ENCODE assay signal across 8 cellular contexts in genomic region chr21:33478858-33479678, GRCh38. TPM values are rescaled to one million over a fixed set of nuclear protein-coding genes. Genes with fewer than 3 reads are reported as not detected.
DNase-seq lines count a peak whose midpoint lies in the region; ATAC-seq and TF ChIP-seq lines count a peak whose summit lies in the region.

No MANE protein-coding gene starts in this region.

- no peaks in the 10 kb centered on the region for H3K36me3 Mint-ChIP-seq in T-helper 17 cell (ENCODE audit: low read depth)

- TF ChIP-seq CTCF in astrocyte of the spinal cord (IDR thresholded peaks at IDR 0.05; ENCODE audit: low read depth, low read length): no peak

- H3K9me3 ChIP-seq in T-helper 17 cell (ENCODE audit: control insufficient read depth, low read length, poor library complexity, severe bottlenecking): no peaks in the 10 kb centered on the region

- peak overlapping the region; percentile 67 for H3K27ac Mint-ChIP-seq in T-helper 17 cell

- peak overlapping the region; percentile 90 for H3K4me3 Mint-ChIP-seq in T-helper 17 cell

- DNase-seq in CMK (ENCODE audit: low read depth) (peak; percentile 22), HT-29 (ENCODE audit: low spot score) (peak; percentile 30), T-helper 17 cell (peak; percentile 31 to 38 (median 32)), astrocyte of the spinal cord (ENCODE audit: low read depth, low spot score) (peak; percentile 31), skeletal muscle cell (ENCODE audit: low read depth) (no peak), cerebellar nuclear complex (lab: John Stamatoyannopoulos, UW) (no peak)

- ATAC-seq in GM19467 (IDR thresholded peaks at IDR 0.05; ENCODE audit: unreplicated experiment): peak; percentile 17
- ATAC-seq in T-helper 17 cell: peak; percentile 26

- H3K27me3 Mint-ChIP-seq in T-helper 17 cell: no peaks in the 10 kb centered on the region

- H3K4me3 ChIP-seq in astrocyte of the spinal cord (ENCODE audit: low read depth, low read length) (peak overlapping the region; percentile 64), iPS-11a (ENCODE audit: low read depth, low read length) (peak overlapping the region; percentile 83), skeletal muscle cell (ENCODE audit: low read depth, low read length) (peak overlapping the region; percentile 87)

- peaks cover 15% of the 10 kb centered on the region for H3K4me1 Mint-ChIP-seq in T-helper 17 cell

- in situ Hi-C loops in astrocyte of the spinal cord (cut with HindIII; ENCODE audit: low sequenced_read_pairs): no loop called here

RNA-seq across cellular contexts. Expression of gene TMEM50B, which starts 0.7 kb away (rescaled TPM):
- 7.0 and 8.0 TPM in 2 replicates for total RNA-seq in HT-29 (2014; rRNA removed; shearing (Covaris generic))
- 10 to 100 TPM; 41.7 to 60.3 TPM for total RNA-seq in T-helper 17 cell

RNA-seq across cellular contexts. Expression of gene DNAJC28, which starts 12.4 kb away (rescaled TPM):
- total RNA-seq in HT-29 (2014; rRNA removed; shearing (Covaris generic)): 0.20 and 0.42 TPM in 2 replicates
- total RNA-seq in T-helper 17 cell: under 1 TPM in 1 of 2 donors, not detected in 1; 0.47 TPM

Comparison
In these comparisons a context has a peak if more than half of its experiments do, and no peak if none do; other contexts are left out.
1. DNase-seq: peak in CMK (single experiment), HT-29 (single experiment), T-helper 17 cell (3 of 3) and astrocyte of the spinal cord (single experiment); none in skeletal muscle cell (single experiment) and cerebellar nuclear complex (0 of 2).
2. Peak in every context shown above with its lines, with median percentiles within 50 percentile points of each other: H3K4me3 ChIP-seq.